Comparison of ENCODE assay signal across 24 cellular contexts in genomic region chr1:18794066-18794465, GRCh38.
DNase-seq lines count a peak whose midpoint lies in the region; TF ChIP-seq lines count a peak whose summit lies in the region.
"Had no signal": no experiment of that assay in that cellular context is flagged by ENCODE, and none has a peak within 500 bp of the region (broad histone marks: within the 10 kb centered on the region; RNA-seq: fewer than 3 reads in every experiment).

No MANE protein-coding gene starts in this region.

- H2AK5ac ChIP-seq in H9 (ENCODE audit: insufficient read length, low read length): no peak overlapping the region

- DNase-seq in DMS153 treated with DMSO at 0.1 percent for 48 hours (lab: John Stamatoyannopoulos, UW; ENCODE audit: unreplicated experiment): peak; percentile 9
- DNase-seq in NCI-H69 (lab: John Stamatoyannopoulos, UW): peak; percentile 1
- peak; percentile 4 for DNase-seq in fibroblast of villous mesenchyme (ENCODE audit: low read depth)
- no peak for DNase-seq in Peyer's patch
- DNase-seq in activated CD4-positive, alpha-beta memory T cell treated with anti-CD3 and anti-CD28 coated beads, Interleukin-2, amount 10 ng/mL, durations not matched to agents 7 days and 5 days: no peak
- DNase-seq in T-helper 9 cell: no peak
- no peak for DNase-seq in H9
- DNase-seq: activated CD4-positive, alpha-beta T cell treated with anti-CD3 and anti-CD28 coated beads, Interleukin-2, amount 10 ng/mL, durations not matched to agents 7 days and 5 days; activated CD8-positive, alpha-beta memory T cell treated with anti-CD3 and anti-CD28 coated beads, Interleukin-2, amount 50 U/mL, for 48 hours; activated effector memory CD4-positive, alpha-beta T cell treated with Interleukin-2 at 50 U/mL for 16 hours; brain microvascular endothelial cell; CD4-positive, alpha-beta T cell; DND-41; heart right ventricle; immature natural killer cell; NCI-H146; NCI-H446; stimulated activated CD4-positive, alpha-beta T cell treated with anti-CD3 and anti-CD28 coated beads, Interleukin-2, amount 100 ng/mL, for 48 hours; T-cell; tibial artery had no signal

- no peaks in the 10 kb centered on the region for H3K36me3 ChIP-seq in HEK293 (ENCODE audit: control insufficient read depth in 2 of 2, insufficient read depth in 1 of 2, low read length in 2 of 2)
- H3K36me3 ChIP-seq in Peyer's patch: no peaks in the 10 kb centered on the region
- H3K36me3 ChIP-seq: brain microvascular endothelial cell, heart right ventricle, neutrophil, tibial artery had no signal

- no peak overlapping the region for H3K27ac Mint-ChIP-seq in activated CD4-positive, alpha-beta memory T cell treated with anti-CD3 and anti-CD28 coated beads, Interleukin-2, amount 10 ng/mL, durations not matched to agents 7 days and 5 days
- H3K27ac Mint-ChIP-seq in H9: no peak overlapping the region
- H3K27ac Mint-ChIP-seq: activated CD4-positive, alpha-beta T cell treated with anti-CD3 and anti-CD28 coated beads, Interleukin-2, amount 10 ng/mL, durations not matched to agents 7 days and 5 days; CD4-positive, alpha-beta T cell; immature natural killer cell; stimulated activated naive CD8-positive, alpha-beta T cell treated with anti-CD3 and anti-CD28 coated beads, Interleukin-15, Interleukin-2, amounts not matched to agents 100 ng/mL and 50 ng/mL, for 24 hours; T-cell had no signal

- CTCF ChIA-PET in HEK293 (lab: Yijun Ruan, JAX): interaction anchor here (0.6 to 1.0 kb wide), 2 partner anchors 197 to 610 kb away, joined by 3 to 4 read pairs; no protein-coding TSS in a partner anchor
- CTCF ChIA-PET in activated CD4-positive, alpha-beta memory T cell treated with anti-CD3 and anti-CD28 coated beads, Interleukin-2, amount 10 ng/mL, durations not matched to agents 7 days and 5 days (lab: Charles Lee): no interaction called here

- TF ChIP-seq POLR2A in Peyer's patch (IDR thresholded peaks at IDR 0.05): no peak

- H3K4me1 Mint-ChIP-seq in activated CD4-positive, alpha-beta memory T cell treated with anti-CD3 and anti-CD28 coated beads, Interleukin-2, amount 10 ng/mL, durations not matched to agents 7 days and 5 days: no peaks in the 10 kb centered on the region
- H3K4me1 Mint-ChIP-seq in H9: peaks cover 16 to 34% of the 10 kb centered on the region in 2 experiments
- H3K4me1 Mint-ChIP-seq: immature natural killer cell, T-cell had no signal

- H3T11ph ChIP-seq in H9 (ENCODE audit: low read length): no peak overlapping the region

- H3K36me3 Mint-ChIP-seq in activated CD4-positive, alpha-beta memory T cell treated with anti-CD3 and anti-CD28 coated beads, Interleukin-2, amount 10 ng/mL, durations not matched to agents 7 days and 5 days (ENCODE audit: low read depth): no peaks in the 10 kb centered on the region
- no peaks in the 10 kb centered on the region for H3K36me3 Mint-ChIP-seq in H9 (ENCODE audit: insufficient read depth in 1 of 3, low read depth in 3 of 3)
- H3K36me3 Mint-ChIP-seq: T-cell had no signal

- no peak overlapping the region for H2AFZ ChIP-seq in H9 (ENCODE audit: low read length)

- H3K9me3 ChIP-seq in HEK293 (ENCODE audit: control insufficient read depth, insufficient read depth, low read depth, low read length) (no peaks in the 10 kb centered on the region), Peyer's patch (peaks cover 0 to 2% (median 0%) of the 10 kb centered on the region in 4 donors), H9 (ENCODE audit: control insufficient read depth, low read depth, low read length) (no peaks in the 10 kb centered on the region)
- H3K9me3 ChIP-seq: neutrophil had no signal

- no peak overlapping the region for H4K5ac ChIP-seq in H9 (ENCODE audit: insufficient read length, low read depth, low read length)

- H3K23ac ChIP-seq in H9 (ENCODE audit: insufficient read length, low read depth, low read length): no peak overlapping the region

- TF ChIP-seq CTCF in HEK293 (tag by site-specific recombination; IDR thresholded peaks at IDR 0.05): no peak
- TF ChIP-seq CTCF in fibroblast of villous mesenchyme (IDR thresholded peaks at IDR 0.05; ENCODE audit: insufficient read depth, low read depth, low read length): no peak
- no peak for TF ChIP-seq CTCF in Peyer's patch (IDR thresholded peaks at IDR 0.05)
- TF ChIP-seq CTCF in H9 (conservative IDR thresholded peaks at IDR 0.05): no peak

- no peak overlapping the region for H3K4me3 Mint-ChIP-seq in activated CD4-positive, alpha-beta memory T cell treated with anti-CD3 and anti-CD28 coated beads, Interleukin-2, amount 10 ng/mL, durations not matched to agents 7 days and 5 days
- no peak overlapping the region for H3K4me3 Mint-ChIP-seq in H9
- H3K4me3 Mint-ChIP-seq: activated CD4-positive, alpha-beta T cell treated with anti-CD3 and anti-CD28 coated beads, Interleukin-2, amount 10 ng/mL, durations not matched to agents 7 days and 5 days; CD4-positive, alpha-beta T cell; immature natural killer cell; stimulated activated naive CD8-positive, alpha-beta T cell treated with anti-CD3 and anti-CD28 coated beads, Interleukin-15, Interleukin-2, amounts not matched to agents 100 ng/mL and 50 ng/mL, for 24 hours; T-cell had no signal

- H2BK20ac ChIP-seq in H9 (ENCODE audit: low read depth, low read length, poor library complexity, severe bottlenecking): no peak overlapping the region

- H3K27me3 ChIP-seq in Peyer's patch (no peaks in the 10 kb centered on the region), H9 (ENCODE audit: insufficient read depth, low read length) (no peaks in the 10 kb centered on the region)
- H3K27me3 ChIP-seq: brain microvascular endothelial cell had no signal

- H3K18ac ChIP-seq in H9 (ENCODE audit: insufficient read length, low read depth, low read length): no peak overlapping the region

- no peak overlapping the region for H3K4me2 ChIP-seq in H9 (ENCODE audit: insufficient read depth, insufficient read length, low read length)
- H3K4me2 ChIP-seq: smooth muscle cell had no signal

- H4K8ac ChIP-seq in H9 (replicated peaks; ENCODE audit: insufficient read length, low read depth, low read length): no peak overlapping the region

- no peaks in the 10 kb centered on the region for H3K79me1 ChIP-seq in H9 (ENCODE audit: insufficient read depth, low read depth, low read length, poor library complexity, severe bottlenecking)

- no peak overlapping the region for H3K9ac ChIP-seq in H9 (ENCODE audit: extremely low read depth, insufficient read length, low read length)

- H3K56ac ChIP-seq in H9 (ENCODE audit: insufficient read length, low read depth, low read length): no peak overlapping the region

- peaks cover 12% of the 10 kb centered on the region for H3K27me3 Mint-ChIP-seq in activated CD4-positive, alpha-beta memory T cell treated with anti-CD3 and anti-CD28 coated beads, Interleukin-2, amount 10 ng/mL, durations not matched to agents 7 days and 5 days
- H3K27me3 Mint-ChIP-seq in H9 (ENCODE audit: low read depth): peaks cover 41% of the 10 kb centered on the region

- no peak overlapping the region for H3K27ac ChIP-seq in HEK293 (ENCODE audit: extremely low read depth, low read depth, low read length)
- no peak overlapping the region for H3K27ac ChIP-seq in Peyer's patch
- no peak overlapping the region for H3K27ac ChIP-seq in H9 (ENCODE audit: insufficient read length, low read depth, low read length)
- H3K27ac ChIP-seq: brain microvascular endothelial cell, heart right ventricle, neutrophil, tibial artery had no signal

- H2BK120ac ChIP-seq in H9 (ENCODE audit: low read depth, low read length, poor library complexity, severe bottlenecking): no peak overlapping the region

- no CpG with 5 or more reads among the region's 10 CpGs for WGBS in H9 (ENCODE audit: extremely low coverage, insufficient read length, low lambda C conversion rate)

- H2BK15ac ChIP-seq in H9 (ENCODE audit: low read depth, low read length): no peak overlapping the region

- H3K23me2 ChIP-seq in H9 (ENCODE audit: insufficient read length, low read depth, low read length, poor library complexity, severe bottlenecking): no peaks in the 10 kb centered on the region

- no peak overlapping the region for H4K91ac ChIP-seq in H9 (ENCODE audit: insufficient read length, low read depth, low read length)

- H2BK5ac ChIP-seq in H9 (ENCODE audit: insufficient read length, low read length): no peak overlapping the region

- POLR2A ChIA-PET in HEK293 (lab: Yijun Ruan, JAX): no interaction called here
- POLR2A ChIA-PET in activated CD4-positive, alpha-beta memory T cell treated with anti-CD3 and anti-CD28 coated beads, Interleukin-2, amount 10 ng/mL, durations not matched to agents 7 days and 5 days (lab: Charles Lee): no interaction called here

- no peaks in the 10 kb centered on the region; the same call in 1 of the 2 replicates for H3K4me1 ChIP-seq in HEK293 (ENCODE audit: control insufficient read depth, insufficient read depth, low read length)
- H3K4me1 ChIP-seq in Peyer's patch: no peaks in the 10 kb centered on the region
- H3K4me1 ChIP-seq in H9 (ENCODE audit: insufficient read depth, low read length): no peaks in the 10 kb centered on the region; the same call in 1 of the 2 replicates
- H3K4me1 ChIP-seq: heart right ventricle, tibial artery had no signal

- no peak overlapping the region for H3K4ac ChIP-seq in H9 (ENCODE audit: low read depth, low read length)

- no peak overlapping the region for H3K4me3 ChIP-seq in HEK293 (ENCODE audit: low read depth, low read length)
- H3K4me3 ChIP-seq in fibroblast of villous mesenchyme (ENCODE audit: low read depth, low read length): no peak overlapping the region
- no peak overlapping the region for H3K4me3 ChIP-seq in Peyer's patch
- H3K4me3 ChIP-seq: heart right ventricle, smooth muscle cell, tibial artery had no signal

- no peaks in the 10 kb centered on the region for H3K9me3 Mint-ChIP-seq in activated CD4-positive, alpha-beta memory T cell treated with anti-CD3 and anti-CD28 coated beads, Interleukin-2, amount 10 ng/mL, durations not matched to agents 7 days and 5 days
- H3K9me3 Mint-ChIP-seq in H9: no peaks in the 10 kb centered on the region; a peak in 1 of 5 replicates
- H3K9me3 Mint-ChIP-seq: activated CD4-positive, alpha-beta T cell treated with anti-CD3 and anti-CD28 coated beads, Interleukin-2, amount 10 ng/mL, durations not matched to agents 7 days and 5 days; immature natural killer cell; stimulated activated naive CD8-positive, alpha-beta T cell treated with anti-CD3 and anti-CD28 coated beads, Interleukin-15, Interleukin-2, amounts not matched to agents 100 ng/mL and 50 ng/mL, for 24 hours had no signal

- H3K79me2 ChIP-seq in H9 (ENCODE audit: insufficient read depth, low read length): no peaks in the 10 kb centered on the region

- H3K14ac ChIP-seq in H9 (ENCODE audit: insufficient read depth, low read length): no peak overlapping the region

- no peak overlapping the region for H2BK12ac ChIP-seq in H9 (ENCODE audit: insufficient read length, low read depth, low read length)

- H4K20me1 ChIP-seq in H9 (ENCODE audit: control insufficient read depth, insufficient read depth, insufficient read length): no peaks in the 10 kb centered on the region

Comparison
In these comparisons a context has a peak if more than half of its experiments do, and no peak if none do; other contexts are left out.
1. DNase-seq: peak in DMS153 treated with DMSO at 0.1 percent for 48 hours (single experiment), NCI-H69 (single experiment) and fibroblast of villous mesenchyme (single experiment); none in Peyer's patch (0 of 3), activated CD4-positive, alpha-beta memory T cell treated with anti-CD3 and anti-CD28 coated beads, Interleukin-2, amount 10 ng/mL, durations not matched to agents 7 days and 5 days (single experiment), T-helper 9 cell (single experiment) and H9 (single experiment).